In the genomic region with DNA sequence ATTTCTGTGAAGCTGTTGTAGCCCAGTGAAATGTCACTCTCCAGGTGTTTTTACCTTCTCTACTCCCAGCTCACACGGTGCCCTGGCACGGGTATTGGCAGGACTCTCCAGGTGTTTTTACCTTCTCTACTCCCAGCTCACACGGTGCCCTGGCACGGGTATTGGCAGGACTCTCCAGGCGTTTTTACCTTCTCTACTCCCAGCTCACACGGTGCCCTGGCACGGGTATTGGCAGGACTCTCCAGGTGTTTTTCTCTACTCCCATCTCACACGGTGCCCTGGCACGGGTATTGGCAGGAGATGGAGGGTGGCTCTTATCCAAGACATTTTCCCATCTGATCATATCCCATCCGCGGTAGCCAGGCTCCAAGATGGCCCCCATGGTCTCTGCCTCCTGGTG, we compare ENCODE assay signal across 4 cellular contexts.
DNase-seq lines count a peak whose midpoint lies in the region; ATAC-seq and TF ChIP-seq lines count a peak whose summit lies in the region.
"Not testable (repeated sequence)": the region's sequence is repeated elsewhere in the genome, so short reads cannot be mapped to it uniquely, and the experiment has no call there.

No MANE protein-coding gene starts in this region.

- peaks cover 26% of the 10 kb centered on the region for H3K36me3 Mint-ChIP-seq in chondrocyte (ENCODE audit: low read depth)
- peaks cover 2 to 19% of the 10 kb centered on the region in 2 donors for H3K36me3 Mint-ChIP-seq in stimulated activated naive B cell treated with anti-CD40 and anti-IgM and Interleukin-4, amounts not matched to agents 10 μg/mL and 1 μg/mL and 100 μg/mL, for 72 hours

- DNase-seq in chondrocyte (ENCODE audit: low spot score), result peak; percentile 25
- peak; percentile 25 for DNase-seq in osteoblast (ENCODE audit: insufficient read length, low spot score, missing footprints)
- DNase-seq in spleen, result peak; percentile 56
- DNase-seq in stimulated activated naive B cell treated with anti-CD40 and anti-IgM and Interleukin-4, amounts not matched to agents 10 μg/mL and 1 μg/mL and 100 μg/mL, for 72 hours, result not testable (repeated sequence)

- not testable (repeated sequence) for H3K4me1 ChIP-seq in osteoblast (ENCODE audit: insufficient read depth, low read length)
- H3K4me1 ChIP-seq in spleen, result peaks cover 0 to 12% (median 2%) of the 10 kb centered on the region in 6 donors

- TF ChIP-seq CTCF in chondrocyte (IDR thresholded peaks at IDR 0.05); osteoblast (IDR thresholded peaks at IDR 0.05; ENCODE audit: extremely low read depth, low read depth, low read length); spleen (IDR thresholded peaks at IDR 0.05 in 8 of 11, conservative IDR thresholded peaks at IDR 0.05 in 3 of 11): not testable (repeated sequence)

- not testable (repeated sequence) for H3K4me2 ChIP-seq in osteoblast (ENCODE audit: insufficient read depth, low read length)

- H3K36me3 ChIP-seq in osteoblast (ENCODE audit: insufficient read depth, low read length); spleen: not testable (repeated sequence)

- not testable (repeated sequence) for H4K20me1 ChIP-seq in osteoblast (ENCODE audit: insufficient read depth, low read length)

- not testable (repeated sequence) for H3K79me2 ChIP-seq in osteoblast (ENCODE audit: insufficient read depth, low read length)

- H3K9me3 Mint-ChIP-seq in chondrocyte (ENCODE audit: low read depth); stimulated activated naive B cell treated with anti-CD40 and anti-IgM and Interleukin-4, amounts not matched to agents 10 μg/mL and 1 μg/mL and 100 μg/mL, for 72 hours: not testable (repeated sequence)

- not testable (repeated sequence) for H3K9me3 ChIP-seq in osteoblast (ENCODE audit: low read depth, low read length); spleen

- not testable (repeated sequence) for H3K4me3 ChIP-seq in osteoblast (ENCODE audit: insufficient read depth, low read length); spleen

- not testable (repeated sequence) for H2AFZ ChIP-seq in osteoblast (ENCODE audit: low read length)

- WGBS in spleen, 5 donors, result 90 to 99% (median 92%) methylated on average over 8 to 11 of the region's 11 CpGs

- not testable (repeated sequence) for H3K27me3 Mint-ChIP-seq in chondrocyte (ENCODE audit: low read depth); stimulated activated naive B cell treated with anti-CD40 and anti-IgM and Interleukin-4, amounts not matched to agents 10 μg/mL and 1 μg/mL and 100 μg/mL, for 72 hours

- H3K27ac ChIP-seq in osteoblast (ENCODE audit: low read depth, low read length); spleen: not testable (repeated sequence)

- not testable (repeated sequence) for ATAC-seq in stimulated activated naive B cell treated with anti-CD40 and anti-IgM and Interleukin-4, amounts not matched to agents 10 μg/mL and 1 μg/mL and 100 μg/mL, for 72 hours (replicated peaks)

- H3K27ac Mint-ChIP-seq in chondrocyte (ENCODE audit: unreplicated experiment), result not testable (repeated sequence)
- H3K27ac Mint-ChIP-seq in stimulated activated naive B cell treated with anti-CD40 and anti-IgM and Interleukin-4, amounts not matched to agents 10 μg/mL and 1 μg/mL and 100 μg/mL, for 72 hours, result peak overlapping the region; percentile 52

- not testable (repeated sequence) for H3K27me3 ChIP-seq in osteoblast (ENCODE audit: insufficient read depth, low read length); spleen (replicated peaks in 1 of 7)

- TF ChIP-seq POLR2A in spleen (IDR thresholded peaks at IDR 0.05), result not testable (repeated sequence)

- not testable (repeated sequence) for H3K4me1 Mint-ChIP-seq in chondrocyte (ENCODE audit: low read depth)
- H3K4me1 Mint-ChIP-seq in stimulated activated naive B cell treated with anti-CD40 and anti-IgM and Interleukin-4, amounts not matched to agents 10 μg/mL and 1 μg/mL and 100 μg/mL, for 72 hours, result peaks cover 13 to 16% of the 10 kb centered on the region in 2 donors

- H3K4me3 Mint-ChIP-seq in chondrocyte (ENCODE audit: unreplicated experiment); stimulated activated naive B cell treated with anti-CD40 and anti-IgM and Interleukin-4, amounts not matched to agents 10 μg/mL and 1 μg/mL and 100 μg/mL, for 72 hours: not testable (repeated sequence)

- intact Hi-C loops in spleen (cut with DNase I; ENCODE audit: low total_unique reads), result not testable (repeated sequence)
